In the genomic region with DNA sequence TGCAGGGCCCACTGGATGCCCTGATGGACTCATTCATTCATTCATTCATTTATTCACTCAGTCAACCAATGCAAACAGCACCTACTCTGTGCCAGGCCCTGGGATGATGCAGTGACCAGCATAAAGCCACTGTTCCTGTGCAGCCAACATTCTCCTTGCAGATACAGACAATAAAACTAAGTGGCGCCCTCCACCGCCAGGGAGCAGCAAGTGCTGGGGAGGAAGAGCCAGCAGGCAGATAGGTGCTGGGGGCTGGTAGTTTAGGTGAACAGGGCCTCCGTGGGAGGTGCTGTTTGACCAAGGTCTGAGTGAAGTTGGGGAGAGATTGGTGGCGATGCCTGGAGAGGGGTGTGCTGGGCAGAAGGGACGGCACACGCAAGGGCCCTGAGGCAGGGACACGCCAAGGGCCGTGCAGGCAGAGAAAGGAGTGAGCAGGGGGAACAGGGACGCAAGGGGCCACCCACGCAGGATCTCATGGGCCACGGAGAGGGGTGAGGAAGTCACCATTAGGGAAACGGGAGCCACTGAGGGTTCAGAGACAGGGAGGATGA, we compare ENCODE assay signal across 1 cellular context.
A peak's percentile ranks its signal among the peaks of the same experiment; 100 is the strongest.
TF ChIP-seq lines count a peak whose summit lies in the region.

No MANE protein-coding gene starts in this region.

TF ChIP-seq in K562, 482 proteins besides CTCF, POLR2A, EP300 and RAD21:
- TF ChIP-seq RBBP5 (IDR thresholded peaks at IDR 0.05; ENCODE audit: borderline replicate concordance, insufficient read depth, low read length, poor library complexity, severe bottlenecking) (no peak), ZNF24 (IDR thresholded peaks at IDR 0.05) (peak; percentile 38; the same call in 1 of the 2 replicates)
